In the genomic region with DNA sequence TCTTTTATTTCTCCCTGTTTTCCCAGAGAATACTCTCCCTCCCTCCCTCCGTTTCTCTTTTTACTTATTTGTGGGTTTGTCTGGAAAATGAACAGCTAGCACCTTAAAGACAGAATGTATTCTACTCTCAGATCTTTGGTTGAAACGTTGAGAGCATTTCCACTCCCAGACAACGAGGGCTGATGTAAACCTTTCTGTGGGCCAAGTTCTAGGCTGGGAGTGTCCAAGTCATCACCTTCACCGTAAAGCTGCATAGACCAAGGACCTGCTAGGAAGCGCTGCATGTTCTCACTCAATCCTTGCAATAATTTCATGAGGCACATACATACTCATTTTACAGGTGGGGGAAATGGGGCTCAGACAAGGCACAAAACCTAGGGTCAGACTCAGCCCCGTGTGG, we compare ENCODE assay signal across 8 cellular contexts. TPM values are rescaled to one million over a fixed set of nuclear protein-coding genes. Genes with fewer than 3 reads are reported as not detected.
DNase-seq lines count a peak whose midpoint lies in the region; ATAC-seq lines count a peak whose summit lies in the region.

No MANE protein-coding gene starts in this region.

- no peaks in the 10 kb centered on the region for H3K27me3 ChIP-seq in HUES64 (ENCODE audit: insufficient read depth, low read length)
- H3K27me3 ChIP-seq in right cardiac atrium (ENCODE audit: control insufficient read depth, insufficient read depth) = no peaks in the 10 kb centered on the region

- DNase-seq in right cardiac atrium (peak in 2 of 3 donors; percentile 15 to 33), retina (no peak), NOMO-1 treated with DMSO at 0.1 percent for 48 hours (lab: John Stamatoyannopoulos, UW; ENCODE audit: unreplicated experiment) (no peak)
- no peak for DNase-seq in stimulated activated naive B cell treated with anti-CD40 and anti-IgM and Interleukin-4, amounts not matched to agents 10 μg/mL and 1 μg/mL and 100 μg/mL, for 72 hours
- DNase-seq in activated CD8-positive, alpha-beta memory T cell treated with anti-CD3 and anti-CD28 coated beads, Interleukin-2, amount 50 U/mL, for 48 hours = no peak

- H3K27ac Mint-ChIP-seq in activated T-helper 17 cell treated with anti-CD3 and anti-CD28 coated beads, Interleukin-2, amount 50 U/mL, for 72 hours = peak overlapping the region; percentile 92
- H3K27ac Mint-ChIP-seq in stimulated activated naive B cell treated with anti-CD40 and anti-IgM and Interleukin-4, amounts not matched to agents 10 μg/mL and 1 μg/mL and 100 μg/mL, for 72 hours = peak overlapping the region; percentile 96

- peaks cover 70% of the 10 kb centered on the region for H3K4me1 Mint-ChIP-seq in activated T-helper 17 cell treated with anti-CD3 and anti-CD28 coated beads, Interleukin-2, amount 50 U/mL, for 72 hours
- H3K4me1 Mint-ChIP-seq in stimulated activated naive B cell treated with anti-CD40 and anti-IgM and Interleukin-4, amounts not matched to agents 10 μg/mL and 1 μg/mL and 100 μg/mL, for 72 hours = peaks cover 76 to 100% of the 10 kb centered on the region in 2 donors

- peak overlapping the region; percentile 74 for H3K4me3 Mint-ChIP-seq in activated T-helper 17 cell treated with anti-CD3 and anti-CD28 coated beads, Interleukin-2, amount 50 U/mL, for 72 hours
- H3K4me3 Mint-ChIP-seq in stimulated activated naive B cell treated with anti-CD40 and anti-IgM and Interleukin-4, amounts not matched to agents 10 μg/mL and 1 μg/mL and 100 μg/mL, for 72 hours = peak overlapping the region; percentile 63 to 67

- peaks cover 95% of the 10 kb centered on the region for H3K36me3 Mint-ChIP-seq in activated T-helper 17 cell treated with anti-CD3 and anti-CD28 coated beads, Interleukin-2, amount 50 U/mL, for 72 hours (ENCODE audit: low read depth)
- H3K36me3 Mint-ChIP-seq in stimulated activated naive B cell treated with anti-CD40 and anti-IgM and Interleukin-4, amounts not matched to agents 10 μg/mL and 1 μg/mL and 100 μg/mL, for 72 hours = peaks cover 32 to 66% of the 10 kb centered on the region in 2 donors

- peak; percentile 14 for ATAC-seq in activated T-helper 17 cell treated with anti-CD3 and anti-CD28 coated beads, Interleukin-2, amount 50 U/mL, for 72 hours (replicated peaks)
- ATAC-seq in right cardiac atrium (no peak), GM21529 (IDR thresholded peaks at IDR 0.05; ENCODE audit: unreplicated experiment) (no peak)
- ATAC-seq in stimulated activated naive B cell treated with anti-CD40 and anti-IgM and Interleukin-4, amounts not matched to agents 10 μg/mL and 1 μg/mL and 100 μg/mL, for 72 hours (replicated peaks) = no peak

- H3K9me3 Mint-ChIP-seq in activated T-helper 17 cell treated with anti-CD3 and anti-CD28 coated beads, Interleukin-2, amount 50 U/mL, for 72 hours = no peaks in the 10 kb centered on the region
- H3K9me3 Mint-ChIP-seq in stimulated activated naive B cell treated with anti-CD40 and anti-IgM and Interleukin-4, amounts not matched to agents 10 μg/mL and 1 μg/mL and 100 μg/mL, for 72 hours = peaks cover 0 to 3% of the 10 kb centered on the region in 2 donors

- H3K36me3 ChIP-seq in HUES64 (ENCODE audit: insufficient read depth, low read length) = peaks cover 8% of the 10 kb centered on the region; the same call in 1 of the 2 replicates

- intact Hi-C loops in right cardiac atrium (cut with DNase I) = no loop called here

- H3K27me3 Mint-ChIP-seq in activated T-helper 17 cell treated with anti-CD3 and anti-CD28 coated beads, Interleukin-2, amount 50 U/mL, for 72 hours = no peaks in the 10 kb centered on the region
- H3K27me3 Mint-ChIP-seq in stimulated activated naive B cell treated with anti-CD40 and anti-IgM and Interleukin-4, amounts not matched to agents 10 μg/mL and 1 μg/mL and 100 μg/mL, for 72 hours = no peaks in the 10 kb centered on the region

- H3K4me3 ChIP-seq in HUES64 (ENCODE audit: low read length) (no peak overlapping the region), right cardiac atrium (ENCODE audit: low read length) (peak overlapping the region; percentile 21)

- WGBS in HUES64 = 86% methylated on average over 5 of the region's 6 CpGs
- WGBS in right cardiac atrium = 28% methylated on average over 6 of the region's 6 CpGs

- H3K9ac ChIP-seq in HUES64 (ENCODE audit: low read depth, low read length) = no peak overlapping the region; the same call in 1 of the 2 replicates

- H3K9me3 ChIP-seq in HUES64 (ENCODE audit: insufficient read depth, low read depth, low read length) = no peaks in the 10 kb centered on the region
- H3K9me3 ChIP-seq in right cardiac atrium (ENCODE audit: control insufficient read depth, low read length) = no peaks in the 10 kb centered on the region

- H3K4me1 ChIP-seq in HUES64 (ENCODE audit: insufficient read depth, low read length) (peaks cover 63% of the 10 kb centered on the region), right cardiac atrium (ENCODE audit: control insufficient read depth, insufficient read depth, low read length) (peaks cover 61% of the 10 kb centered on the region)

- H3K27ac ChIP-seq in HUES64 (ENCODE audit: low read depth, low read length) (peak overlapping the region; percentile 38), right cardiac atrium (ENCODE audit: low read length) (peak overlapping the region; percentile 86)

RNA-seq across cellular contexts. Expression of a gene that starts 32.4 kb away (rescaled TPM):
- 117 TPM for polyA plus RNA-seq in HUES64 (2013, experiment 1 of 2)
- polyA plus RNA-seq in HUES64 (2013, experiment 2 of 2) = 121 TPM
- 100 to 1,000 TPM; 782 to 800 TPM for total RNA-seq in activated T-helper 17 cell treated with anti-CD3 and anti-CD28 coated beads, Interleukin-2, amount 50 U/mL, for 72 hours
- 100 to 1,000 TPM; 140 to 224 (median 163) TPM for total RNA-seq in right cardiac atrium
- polyA plus RNA-seq in right cardiac atrium = 92.5 TPM

Comparison
In these comparisons a context has a peak if more than half of its experiments do, and no peak if none do; other contexts are left out.
1. DNase-seq: peak in right cardiac atrium (2 of 3); none in stimulated activated naive B cell treated with anti-CD40 and anti-IgM and Interleukin-4, amounts not matched to agents 10 μg/mL and 1 μg/mL and 100 μg/mL, for 72 hours (single experiment), retina (single experiment), NOMO-1 treated with DMSO at 0.1 percent for 48 hours (single experiment) and activated CD8-positive, alpha-beta memory T cell treated with anti-CD3 and anti-CD28 coated beads, Interleukin-2, amount 50 U/mL, for 48 hours (single experiment).